ENCODE assay signal across 8 cellular contexts in genomic region chr7:2680792-2681490, GRCh38. TPM values are rescaled to one million over a fixed set of nuclear protein-coding genes. Genes with fewer than 3 reads are reported as not detected.
DNase-seq lines count a peak whose midpoint lies in the region; ATAC-seq and TF ChIP-seq lines count a peak whose summit lies in the region.

No MANE protein-coding gene starts in this region.

- H3K4me3 ChIP-seq in coronary artery: no peak overlapping the region

- H3K27me3 Mint-ChIP-seq in activated B cell treated with CpG ODN at 0.5 μM for 24 hours: peaks cover 2% of the 10 kb centered on the region

- H3K4me3 Mint-ChIP-seq in activated B cell treated with CpG ODN at 0.5 μM for 24 hours: no peak overlapping the region

- peak; percentile 73 for ATAC-seq in activated B cell treated with CpG ODN at 0.5 μM for 24 hours (ENCODE audit: low read depth)
- ATAC-seq in left lobe of liver: peak; percentile 94
- no peak for ATAC-seq in GM21737 (IDR thresholded peaks at IDR 0.05; ENCODE audit: unreplicated experiment)

- intact Hi-C loops in activated B cell treated with CpG ODN at 0.5 μM for 24 hours (cut with micrococcal nuclease): loop anchor here (1.0 kb wide), 3 partner anchors 113 to 230 kb away; no protein-coding TSS in a partner anchor

- H3K9me3 Mint-ChIP-seq in activated B cell treated with CpG ODN at 0.5 μM for 24 hours: no peaks in the 10 kb centered on the region

- DNase-seq in NCI-H2227 (lab: John Stamatoyannopoulos, UW; ENCODE audit: unreplicated experiment): peak; percentile 29
- no peak for DNase-seq in NCI-H2227 treated with DMSO at 0.1 percent for 48 hours (lab: John Stamatoyannopoulos, UW)
- DNase-seq in NCI-H146 treated with DMSO at 0.1 percent for 48 hours (lab: John Stamatoyannopoulos, UW; ENCODE audit: unreplicated experiment): peak; percentile 21
- DNase-seq in activated B cell treated with CpG ODN at 0.5 μM for 24 hours: peak; percentile 55
- peak; percentile 77 for DNase-seq in coronary artery (ENCODE audit: low spot score)
- DNase-seq in left lobe of liver (ENCODE audit: low spot score): peak; percentile 88
- peak; percentile 56 for DNase-seq in stimulated activated CD4-positive, alpha-beta T cell treated with anti-CD3 and anti-CD28 coated beads, Interleukin-2, amount 100 ng/mL, for 48 hours

- H3K36me3 Mint-ChIP-seq in activated B cell treated with CpG ODN at 0.5 μM for 24 hours (ENCODE audit: low read depth): no peaks in the 10 kb centered on the region

- POLR2A ChIA-PET in activated B cell treated with CpG ODN at 0.5 μM for 24 hours (lab: Charles Lee): interaction anchor here (1.1 to 2.1 kb wide), 2 partner anchors 29 to 229 kb away, joined by 5 to 14 read pairs; no protein-coding TSS in a partner anchor

- H3K27ac Mint-ChIP-seq in activated B cell treated with CpG ODN at 0.5 μM for 24 hours: no peak overlapping the region

- TF ChIP-seq CTCF in activated B cell treated with CpG ODN at 0.5 μM for 24 hours (IDR thresholded peaks at IDR 0.05) (no peak), coronary artery (IDR thresholded peaks at IDR 0.05) (peak; percentile 56)

- CTCF ChIA-PET in activated B cell treated with CpG ODN at 0.5 μM for 24 hours (lab: Charles Lee): interaction anchor here (0.7 to 4.7 kb wide), 12 partner anchors 9 to 230 kb away, joined by 3 to 31 read pairs (median 6); partner anchors contain the start of gene IQCE

- no peak overlapping the region for H3K27ac ChIP-seq in coronary artery

- H3K4me1 Mint-ChIP-seq in activated B cell treated with CpG ODN at 0.5 μM for 24 hours: no peaks in the 10 kb centered on the region

RNA-seq across cellular contexts. Expression of gene AMZ1, which starts 7.1 kb away (rescaled TPM):
- total RNA-seq in activated B cell treated with CpG ODN at 0.5 μM for 24 hours (5.9 and 8.3 TPM in 2 replicates), left lobe of liver (0.83 TPM)

RNA-seq across cellular contexts. Expression of gene TTYH3, which starts 49.2 kb away (rescaled TPM):
- total RNA-seq in activated B cell treated with CpG ODN at 0.5 μM for 24 hours (20.7 and 25.4 TPM in 2 replicates), left lobe of liver (15.5 TPM)
